ENCODE assay signal across 17 cellular contexts in genomic region chrX:7347465-7347864, GRCh38.
A peak's percentile ranks its signal among the peaks of the same experiment; 100 is the strongest.
DNase-seq lines count a peak whose midpoint lies in the region; ATAC-seq and TF ChIP-seq lines count a peak whose summit lies in the region.
"Had no signal": no experiment of that assay in that cellular context is flagged by ENCODE, and none has a peak within 500 bp of the region (broad histone marks: within the 10 kb centered on the region; RNA-seq: fewer than 3 reads in every experiment).

No MANE protein-coding gene starts in this region.

- no peak overlapping the region for H3K9ac ChIP-seq in smooth muscle cell (ENCODE audit: low read depth)
- H3K9ac ChIP-seq: SK-N-SH had no signal

- H3K36me3 ChIP-seq in smooth muscle cell (ENCODE audit: low read depth) = no peaks in the 10 kb centered on the region

- 75% methylated on average over 5 of the region's 5 CpGs for WGBS in smooth muscle cell (ENCODE audit: low lambda C conversion rate)

- no peak overlapping the region for H3K4me2 ChIP-seq in smooth muscle cell
- H3K4me2 ChIP-seq: SK-N-SH had no signal

- no peak for TF ChIP-seq CTCF in smooth muscle cell (IDR thresholded peaks at IDR 0.05; ENCODE audit: borderline replicate concordance, insufficient read depth, poor library complexity, severe bottlenecking)

- no peaks in the 10 kb centered on the region for H3K27me3 ChIP-seq in smooth muscle cell (ENCODE audit: low read depth)

- H3K27ac ChIP-seq in smooth muscle cell (ENCODE audit: low read depth) = no peak overlapping the region

- H2AFZ ChIP-seq in smooth muscle cell (ENCODE audit: low read depth) = no peak overlapping the region

- peak in 2 of 3 experiments; percentile 48 to 89 for DNase-seq in NCI-H1417 (lab: John Stamatoyannopoulos, UW)
- no peak for DNase-seq in NCI-H1417 treated with DMSO at 0.1 percent for 48 hours (lab: John Stamatoyannopoulos, UW)
- peak; percentile 27 for DNase-seq in NCI-H2107 (lab: John Stamatoyannopoulos, UW)
- DNase-seq in NCI-H526 (lab: John Stamatoyannopoulos, UW) = peak; percentile 85 to 86
- DNase-seq in COR-L47 (lab: John Stamatoyannopoulos, UW) = no peak
- no peak for DNase-seq in OCI-M2 (lab: John Stamatoyannopoulos, UW; ENCODE audit: unreplicated experiment)
- DNase-seq in smooth muscle cell (lab: John Stamatoyannopoulos, UW; ENCODE audit: unreplicated experiment) = no peak
- DNase-seq: 8988T, DMS 273 treated with DMSO at 0.1 percent for 48 hours, KBM-7, NCI-H1694, NCI-H2171 treated with DMSO at 0.1 percent for 48 hours, OCI-M1, RPMI8226, SHP77 treated with DMSO at 0.1 percent for 48 hours, SK-N-SH had no signal

- H3K4me1 ChIP-seq in smooth muscle cell (ENCODE audit: low read depth) = peaks cover 3% of the 10 kb centered on the region

- no peak for ATAC-seq in HG03280 (IDR thresholded peaks at IDR 0.05; ENCODE audit: unreplicated experiment)

- no peaks in the 10 kb centered on the region for H3F3A ChIP-seq in smooth muscle cell (ENCODE audit: low read depth)

- H4K20me1 ChIP-seq in smooth muscle cell (ENCODE audit: low read depth) = no peaks in the 10 kb centered on the region

- no peak overlapping the region for H3K4me3 ChIP-seq in smooth muscle cell

- no peaks in the 10 kb centered on the region for H3K79me2 ChIP-seq in smooth muscle cell (ENCODE audit: low read depth)

- H3K9me3 ChIP-seq in smooth muscle cell (replicated peaks; ENCODE audit: low read depth) = no peaks in the 10 kb centered on the region
- H3K9me3 ChIP-seq: SK-N-SH had no signal

Comparison
In these comparisons a context has a peak if more than half of its experiments do, and no peak if none do; other contexts are left out.
1. DNase-seq: peak in NCI-H1417 (2 of 3), NCI-H2107 (single experiment) and NCI-H526 (2 of 2); none in NCI-H1417 treated with DMSO at 0.1 percent for 48 hours (single experiment), COR-L47 (single experiment), OCI-M2 (single experiment) and smooth muscle cell (single experiment).